ENCODE assay signal across 22 cellular contexts in the genomic region with DNA sequence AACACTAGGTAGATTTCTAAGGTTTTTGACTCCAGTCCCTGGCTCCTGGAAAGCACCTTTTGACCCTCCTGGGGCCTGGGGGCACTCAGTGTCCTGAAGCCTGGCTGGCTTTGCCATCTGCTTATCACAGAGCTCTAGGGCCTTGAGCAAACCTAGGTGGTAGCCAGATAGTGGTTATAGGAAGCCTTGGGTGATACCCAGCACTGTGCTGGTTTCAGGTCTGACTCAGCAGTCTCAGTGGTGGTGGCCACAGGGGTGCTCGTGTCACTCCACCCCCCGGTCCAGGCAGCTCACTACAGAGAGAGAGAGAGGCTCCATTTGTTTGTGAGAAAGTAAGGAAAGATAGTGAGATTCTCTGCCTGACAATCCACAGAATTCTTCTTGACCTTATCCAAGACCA.
DNase-seq lines count a peak whose midpoint lies in the region; ATAC-seq and TF ChIP-seq lines count a peak whose summit lies in the region.
"Had no signal": no experiment of that assay in that cellular context is flagged by ENCODE, and none has a peak within 500 bp of the region (broad histone marks: within the 10 kb centered on the region; RNA-seq: fewer than 3 reads in every experiment).

No MANE protein-coding gene starts in this region.

- no peak overlapping the region for H3K4me3 ChIP-seq in MM.1S (ENCODE audit: low read length)
- H3K4me3 ChIP-seq: BLaER1, GM12878 had no signal

- DNase-seq in MM.1S (peak; percentile 84), RPMI8226 (peak; percentile 2)
- no peak for DNase-seq in activated T-cell treated with anti-CD3 and anti-CD28 coated beads, Interleukin-2, amount 50 U/mL, for 48 hours
- no peak for DNase-seq in activated CD4-positive, CD25-positive, alpha-beta regulatory T cell (lab: John Stamatoyannopoulos, UW)
- DNase-seq: 8988T; ACHN; BE2C; C1 segment of cervical spinal cord; CD4-positive, alpha-beta memory T cell; CD4-positive, CD25-positive, alpha-beta regulatory T cell; CD8-positive, alpha-beta memory T cell; COR-L47; DMS 273 treated with DMSO at 0.1 percent for 48 hours; DMS153; DMS53; DMS79; DND-41; EL; GDM1 had no signal

- no peaks in the 10 kb centered on the region for H3F3A ChIP-seq in MM.1S (ENCODE audit: insufficient read depth, low read length)

- no peaks in the 10 kb centered on the region for H3K79me2 ChIP-seq in MM.1S (ENCODE audit: low read length)

- no peaks in the 10 kb centered on the region; the same call in 1 of the 2 replicates for H3K4me1 ChIP-seq in MM.1S (ENCODE audit: low read length)
- H3K4me1 ChIP-seq: BE2C, BLaER1 had no signal

- no peaks in the 10 kb centered on the region for H3K9me3 ChIP-seq in MM.1S (replicated peaks; ENCODE audit: insufficient read depth, low read length)

- no peaks in the 10 kb centered on the region for H4K20me1 ChIP-seq in MM.1S (ENCODE audit: insufficient read depth, low read length)
- H4K20me1 ChIP-seq: BLaER1 had no signal

- no peak for ATAC-seq in esophagus mucosa
- ATAC-seq: GM12878 had no signal

- no peaks in the 10 kb centered on the region for H3K9me2 ChIP-seq in MM.1S (replicated peaks; ENCODE audit: insufficient read depth, low read length)

- no peak overlapping the region for H3K4me2 ChIP-seq in MM.1S (ENCODE audit: low read depth, low read length)
- H3K4me2 ChIP-seq: BLaER1 had no signal

- H3K27ac ChIP-seq in MM.1S (ENCODE audit: low read length): no peak overlapping the region
- H3K27ac ChIP-seq: BLaER1 had no signal

- H3K27me3 ChIP-seq in MM.1S (replicated peaks; ENCODE audit: insufficient read depth, low read length): no peaks in the 10 kb centered on the region
- H3K27me3 ChIP-seq: BE2C, BLaER1 had no signal

- TF ChIP-seq CTCF in MM.1S (IDR thresholded peaks at IDR 0.05; ENCODE audit: low read length): no peak

- H3K9ac ChIP-seq in MM.1S (ENCODE audit: low read length): no peak overlapping the region
- H3K9ac ChIP-seq: BLaER1 had no signal

- H2AFZ ChIP-seq in MM.1S (ENCODE audit: low read length): no peak overlapping the region

- H3K36me3 ChIP-seq in MM.1S (replicated peaks; ENCODE audit: insufficient read depth, low read length): no peaks in the 10 kb centered on the region
- H3K36me3 ChIP-seq: BE2C, BLaER1 had no signal

Comparison
In these comparisons a context has a peak if more than half of its experiments do, and no peak if none do; other contexts are left out.
1. DNase-seq: peak in MM.1S (single experiment) and RPMI8226 (single experiment); none in activated T-cell treated with anti-CD3 and anti-CD28 coated beads, Interleukin-2, amount 50 U/mL, for 48 hours (0 of 2) and activated CD4-positive, CD25-positive, alpha-beta regulatory T cell (0 of 4).